Comparison of ENCODE assay signal across 1 cellular context in genomic region chr12:6946033-6946919, GRCh38.
TF ChIP-seq lines count a peak whose summit lies in the region.

No MANE protein-coding gene starts in this region.

TF ChIP-seq in IMR-90, 13 proteins besides CTCF, POLR2A, EP300 and RAD21:
- TF ChIP-seq CHD1 (IDR thresholded peaks at IDR 0.05; ENCODE audit: low read depth, low read length): no peak
- TF ChIP-seq MXI1 (IDR thresholded peaks at IDR 0.05; ENCODE audit: borderline replicate concordance, low read depth, low read length): no peak
- TF ChIP-seq, protein P1, sequence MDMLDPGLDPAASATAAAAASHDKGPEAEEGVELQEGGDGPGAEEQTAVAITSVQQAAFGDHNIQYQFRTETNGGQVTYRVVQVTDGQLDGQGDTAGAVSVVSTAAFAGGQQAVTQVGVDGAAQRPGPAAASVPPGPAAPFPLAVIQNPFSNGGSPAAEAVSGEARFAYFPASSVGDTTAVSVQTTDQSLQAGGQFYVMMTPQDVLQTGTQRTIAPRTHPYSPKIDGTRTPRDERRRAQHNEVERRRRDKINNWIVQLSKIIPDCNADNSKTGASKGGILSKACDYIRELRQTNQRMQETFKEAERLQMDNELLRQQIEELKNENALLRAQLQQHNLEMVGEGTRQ (IDR thresholded peaks at IDR 0.05; ENCODE audit: low read depth, low read length): no peak
- TF ChIP-seq SMC3 (IDR thresholded peaks at IDR 0.05; ENCODE audit: low read depth, low read length): no peak
